11 cellular contexts compared by ENCODE assay signal in genomic region chr2:134324942-134325341, GRCh38.
A peak's percentile ranks its signal among the peaks of the same experiment; 100 is the strongest.
DNase-seq lines count a peak whose midpoint lies in the region; ATAC-seq and TF ChIP-seq lines count a peak whose summit lies in the region.
"Had no signal": no experiment of that assay in that cellular context is flagged by ENCODE, and none has a peak within 500 bp of the region (broad histone marks: within the 10 kb centered on the region; RNA-seq: fewer than 3 reads in every experiment).

No MANE protein-coding gene starts in this region.

- H3K27ac ChIP-seq in subcutaneous abdominal adipose tissue (ENCODE audit: low read depth, low read length) (peak overlapping the region; percentile 2), H9 (ENCODE audit: insufficient read length, low read depth, low read length) (no peak overlapping the region)

- no peak overlapping the region for H3K14ac ChIP-seq in H9 (ENCODE audit: insufficient read depth, low read length)

- intact Hi-C loops in Right ventricle myocardium inferior (cut with DNase I) (no loop called here), cardiac septum (cut with DNase I) (no loop called here)

- H2AK5ac ChIP-seq in H9 (ENCODE audit: insufficient read length, low read length), result no peak overlapping the region

- DNase-seq in Right ventricle myocardium inferior (ENCODE audit: missing footprints) (no peak), cardiac septum (ENCODE audit: low spot score) (no peak), SIG-M5 (lab: John Stamatoyannopoulos, UW) (no peak), middle frontal gyrus (ENCODE audit: extremely low spot score, low spot score) (no peak), H9 (no peak)
- DNase-seq: activated CD4-positive, alpha-beta T cell treated with anti-CD3 and anti-CD28 coated beads, Interleukin-2, amount 50 U/mL, for 48 hours; NCI-H2029; occipital lobe had no signal

- H3K4me3 ChIP-seq in subcutaneous abdominal adipose tissue (ENCODE audit: low read depth in 1 of 5, low read length in 5 of 5), result no peak overlapping the region

- H4K5ac ChIP-seq in H9 (ENCODE audit: insufficient read length, low read depth, low read length), result no peak overlapping the region

- no peak overlapping the region for H3K4me2 ChIP-seq in H9 (ENCODE audit: insufficient read depth, insufficient read length, low read length)

- no peak overlapping the region for H3K4me3 Mint-ChIP-seq in activated T-helper 17 cell treated with anti-CD3 and anti-CD28 coated beads, Interleukin-2, amount 50 U/mL, for 72 hours
- no peak overlapping the region for H3K4me3 Mint-ChIP-seq in H9

- H3K27ac Mint-ChIP-seq in activated T-helper 17 cell treated with anti-CD3 and anti-CD28 coated beads, Interleukin-2, amount 50 U/mL, for 72 hours, result peak overlapping the region; percentile 61
- H3K27ac Mint-ChIP-seq in H9, result no peak overlapping the region

- no peak overlapping the region for H3K4ac ChIP-seq in H9 (ENCODE audit: low read depth, low read length)

- H3K9ac ChIP-seq in subcutaneous abdominal adipose tissue (ENCODE audit: low read length in 5 of 5), result no peak overlapping the region
- no peak overlapping the region for H3K9ac ChIP-seq in H9 (ENCODE audit: extremely low read depth, insufficient read length, low read length)

- H3K23me2 ChIP-seq in H9 (ENCODE audit: insufficient read length, low read depth, low read length, poor library complexity, severe bottlenecking), result no peaks in the 10 kb centered on the region

- H3K27me3 Mint-ChIP-seq in activated T-helper 17 cell treated with anti-CD3 and anti-CD28 coated beads, Interleukin-2, amount 50 U/mL, for 72 hours, result no peaks in the 10 kb centered on the region
- H3K27me3 Mint-ChIP-seq in H9 (ENCODE audit: low read depth), result no peaks in the 10 kb centered on the region

- H4K8ac ChIP-seq in H9 (replicated peaks; ENCODE audit: insufficient read length, low read depth, low read length), result no peak overlapping the region

- H3K4me1 Mint-ChIP-seq in activated T-helper 17 cell treated with anti-CD3 and anti-CD28 coated beads, Interleukin-2, amount 50 U/mL, for 72 hours, result peaks cover 69% of the 10 kb centered on the region
- H3K4me1 Mint-ChIP-seq in H9, result peaks cover 2 to 5% of the 10 kb centered on the region in 2 experiments

- H3K4me1 ChIP-seq in subcutaneous abdominal adipose tissue (ENCODE audit: control insufficient read depth in 5 of 5, insufficient read depth in 5 of 5, low read length in 5 of 5), result peaks cover 0 to 20% (median 12%) of the 10 kb centered on the region in 5 donors
- peaks cover 1% of the 10 kb centered on the region for H3K4me1 ChIP-seq in H9 (ENCODE audit: insufficient read depth, low read length)

- no peak overlapping the region for H2AFZ ChIP-seq in H9 (ENCODE audit: low read length)

- no peak overlapping the region for H3K23ac ChIP-seq in H9 (ENCODE audit: insufficient read length, low read depth, low read length)

- no peak overlapping the region for H3T11ph ChIP-seq in H9 (ENCODE audit: low read length)

- H3K18ac ChIP-seq in H9 (ENCODE audit: insufficient read length, low read depth, low read length), result no peak overlapping the region

- no peak overlapping the region for H2BK5ac ChIP-seq in H9 (ENCODE audit: insufficient read length, low read length)

- TF ChIP-seq CTCF in H9 (conservative IDR thresholded peaks at IDR 0.05), result no peak

- no peak overlapping the region for H2BK120ac ChIP-seq in H9 (ENCODE audit: low read depth, low read length, poor library complexity, severe bottlenecking)

- H3K9me3 Mint-ChIP-seq in activated T-helper 17 cell treated with anti-CD3 and anti-CD28 coated beads, Interleukin-2, amount 50 U/mL, for 72 hours, result peaks cover 4% of the 10 kb centered on the region
- peaks cover 0 to 3% of the 10 kb centered on the region in 2 experiments; a peak in 1 of 5 replicates for H3K9me3 Mint-ChIP-seq in H9

- H4K91ac ChIP-seq in H9 (ENCODE audit: insufficient read length, low read depth, low read length), result no peak overlapping the region

- WGBS in H9 (ENCODE audit: extremely low coverage, insufficient read length, low lambda C conversion rate), result no CpG with 5 or more reads among the region's 1 CpG

- peaks cover 0 to 2% (median 0%) of the 10 kb centered on the region in 5 donors for H3K36me3 ChIP-seq in subcutaneous abdominal adipose tissue (ENCODE audit: control insufficient read depth in 5 of 5, insufficient read depth in 5 of 5, low read length in 5 of 5)

- H2BK15ac ChIP-seq in H9 (ENCODE audit: low read depth, low read length), result no peak overlapping the region

- H4K20me1 ChIP-seq in H9 (ENCODE audit: control insufficient read depth, insufficient read depth, insufficient read length), result no peaks in the 10 kb centered on the region

- no peak overlapping the region for H3K56ac ChIP-seq in H9 (ENCODE audit: insufficient read length, low read depth, low read length)

- H3K27me3 ChIP-seq in subcutaneous abdominal adipose tissue (ENCODE audit: control insufficient read depth in 5 of 5, insufficient read depth in 4 of 5, low read length in 5 of 5) (no peaks in the 10 kb centered on the region), H9 (ENCODE audit: insufficient read depth, low read length) (no peaks in the 10 kb centered on the region)

- no peaks in the 10 kb centered on the region for H3K79me1 ChIP-seq in H9 (ENCODE audit: insufficient read depth, low read depth, low read length, poor library complexity, severe bottlenecking)

- peaks cover 0 to 3% (median 0%) of the 10 kb centered on the region in 5 donors for H3K9me3 ChIP-seq in subcutaneous abdominal adipose tissue (ENCODE audit: control insufficient read depth in 5 of 5, low read length in 5 of 5)
- no peaks in the 10 kb centered on the region for H3K9me3 ChIP-seq in H9 (ENCODE audit: control insufficient read depth, low read depth, low read length)

- no peak overlapping the region for H2BK20ac ChIP-seq in H9 (ENCODE audit: low read depth, low read length, poor library complexity, severe bottlenecking)

- no peak overlapping the region for H2BK12ac ChIP-seq in H9 (ENCODE audit: insufficient read length, low read depth, low read length)

- ATAC-seq in Right ventricle myocardium inferior (peak; percentile 56), HG03196 (IDR thresholded peaks at IDR 0.05; ENCODE audit: unreplicated experiment) (peak; percentile 68)
- ATAC-seq in activated T-helper 17 cell treated with anti-CD3 and anti-CD28 coated beads, Interleukin-2, amount 50 U/mL, for 72 hours (replicated peaks), result peak; percentile 24

- H3K36me3 Mint-ChIP-seq in activated T-helper 17 cell treated with anti-CD3 and anti-CD28 coated beads, Interleukin-2, amount 50 U/mL, for 72 hours (ENCODE audit: low read depth), result peaks cover 73% of the 10 kb centered on the region
- peaks cover 9 to 14% (median 9%) of the 10 kb centered on the region in 3 experiments for H3K36me3 Mint-ChIP-seq in H9 (ENCODE audit: insufficient read depth in 1 of 3, low read depth in 3 of 3)

- H3K79me2 ChIP-seq in H9 (ENCODE audit: insufficient read depth, low read length), result no peaks in the 10 kb centered on the region; the same call in 1 of the 2 replicates
